In genomic region chr19:36054733-36055686, GRCh38 we compare ENCODE assay signal across 8 cellular contexts. TPM values are rescaled to one million over a fixed set of nuclear protein-coding genes. Genes with fewer than 3 reads are reported as not detected.
DNase-seq lines count a peak whose midpoint lies in the region; ATAC-seq and TF ChIP-seq lines count a peak whose summit lies in the region.

TSS of gene WDR62 (plus strand) at chr19:36054897. CDS start at chr19:36054972, 75 bp downstream.

- DNase-seq in NCI-H1694 treated with DMSO at 0.1 percent for 48 hours (lab: John Stamatoyannopoulos, UW) (peak; percentile 98), adrenal gland (peak; percentile 92 to 96 (median 94)), right atrium auricular region (ENCODE audit: low spot score) (peak; percentile 95), retinal pigment epithelial cell (ENCODE audit: low read depth) (no peak), superior temporal gyrus (ENCODE audit: extremely low spot score) (no peak)

- intact Hi-C loops in T-helper 1 cell treated with Interleukin-12 subunit alpha and Interleukin-12 subunit beta and Interleukin-4 antibody, amounts not matched to agents 30 ng/mL and 1 ng/mL, for 36 hours (cut with micrococcal nuclease), result loop anchor here (1.0 to 2.0 kb wide), 23 partner anchors 22 to 1024 kb away; partner anchors contain the start of genes ALKBH6, ARHGAP33, CLIP3 and LIN37
- intact Hi-C loops in adrenal gland (cut with DNase I), result loop anchor here in 1 of 2 donors (5.0 kb wide), 2 partner anchors 43 to 117 kb away; partner anchors contain the start of gene ALKBH6

- H3K4me3 ChIP-seq in adrenal gland, result peak within 1 kb of the TSS; percentile 15 to 75 (median 41)
- H3K4me3 ChIP-seq in right atrium auricular region, result peak within 1 kb of the TSS; percentile 49 to 70
- H3K4me3 ChIP-seq in retinal pigment epithelial cell (ENCODE audit: low read length), result peak within 1 kb of the TSS; percentile 66

- H3K4me1 ChIP-seq in adrenal gland (replicated peaks in 1 of 2), result peaks cover 0 to 9% of the 10 kb centered on the region in 2 donors
- H3K4me1 ChIP-seq in right atrium auricular region, result peaks cover 0 to 10% of the 10 kb centered on the region in 2 donors

- H3K9me3 ChIP-seq in adrenal gland (replicated peaks in 1 of 3) (no peaks in the 10 kb centered on the region), right atrium auricular region (no peaks in the 10 kb centered on the region)

- H3K36me3 ChIP-seq in adrenal gland (replicated peaks in 1 of 2) (no peaks in the 10 kb centered on the region), right atrium auricular region (no peaks in the 10 kb centered on the region)

- ATAC-seq in GM18499 (IDR thresholded peaks at IDR 0.05; ENCODE audit: insufficient read depth, unreplicated experiment) (peak; percentile 49), HG02885 (IDR thresholded peaks at IDR 0.05; ENCODE audit: poor library complexity, unreplicated experiment) (peak; percentile 78)

- H3K27me3 ChIP-seq in adrenal gland (no peaks in the 10 kb centered on the region), right atrium auricular region (no peaks in the 10 kb centered on the region)

- peak within 1 kb of the TSS; percentile 90 to 99 (median 94) for H3K27ac ChIP-seq in adrenal gland
- peak within 1 kb of the TSS; percentile 93 to 96 for H3K27ac ChIP-seq in right atrium auricular region

- 1 to 2% (median 1%) methylated on average over 32 to 76 of the region's 76 CpGs for WGBS in adrenal gland, 4 donors

- TF ChIP-seq POLR2A in adrenal gland (IDR thresholded peaks at IDR 0.05), result no peak

- no peak for TF ChIP-seq CTCF in adrenal gland (IDR thresholded peaks at IDR 0.05)
- no peak for TF ChIP-seq CTCF in right atrium auricular region (IDR thresholded peaks at IDR 0.05)
- no peak for TF ChIP-seq CTCF in retinal pigment epithelial cell (conservative IDR thresholded peaks at IDR 0.05; ENCODE audit: low read depth, low read length)

RNA-seq across cellular contexts. Expression of gene WDR62, which starts in this region (rescaled TPM):
- total RNA-seq in T-helper 1 cell treated with Interleukin-12 subunit alpha and Interleukin-12 subunit beta and Interleukin-4 antibody, amounts not matched to agents 30 ng/mL and 1 ng/mL, for 36 hours, result 20.3 and 21.7 TPM in 2 replicates
- 1 to 10 TPM in 1 of 8 donors, under 1 TPM in 6, not detected in 1; 0.12 to 1.1 (median 0.69) TPM for total RNA-seq in adrenal gland
- 1 to 10 TPM in 1 of 3 donors, under 1 TPM in 2; 0.33 to 1.0 (median 0.77) TPM for polyA plus RNA-seq in adrenal gland
- 10 to 100 TPM in 1 of 2 donors, under 1 TPM in 1; 0.75 to 10.6 TPM for total RNA-seq in right atrium auricular region

Comparison
In these comparisons a context has a peak if more than half of its experiments do, and no peak if none do; other contexts are left out.
1. DNase-seq: peak in NCI-H1694 treated with DMSO at 0.1 percent for 48 hours (single experiment), adrenal gland (7 of 7) and right atrium auricular region (single experiment); none in retinal pigment epithelial cell (single experiment) and superior temporal gyrus (single experiment).
2. Peak in every context shown above with its lines, with median percentiles within 50 percentile points of each other: H3K4me3 ChIP-seq.